ENCODE assay signal across 10 cellular contexts in genomic region chr3:150319900-150320299, GRCh38.
A peak's percentile ranks its signal among the peaks of the same experiment; 100 is the strongest.
DNase-seq lines count a peak whose midpoint lies in the region; ATAC-seq and TF ChIP-seq lines count a peak whose summit lies in the region.
"Had no signal": no experiment of that assay in that cellular context is flagged by ENCODE, and none has a peak within 500 bp of the region (broad histone marks: within the 10 kb centered on the region; RNA-seq: fewer than 3 reads in every experiment).

No MANE protein-coding gene starts in this region.

- in situ Hi-C loops in SK-MEL-5 (cut with HindIII; ENCODE audit: low pct_unique_long_range_greater_than_20kb, low sequenced_read_pairs): no loop called here

- no peak overlapping the region for H3K9ac ChIP-seq in colonic mucosa (ENCODE audit: low read depth in 2 of 2, low read length in 2 of 2)

- H3K27me3 ChIP-seq in foreskin keratinocyte (no peaks in the 10 kb centered on the region), colonic mucosa (no peaks in the 10 kb centered on the region)

- H3K4me1 ChIP-seq in foreskin keratinocyte: peaks cover 17% of the 10 kb centered on the region
- H3K4me1 ChIP-seq in colonic mucosa: no peaks in the 10 kb centered on the region

- H3K27ac ChIP-seq in foreskin keratinocyte (no peak overlapping the region), colonic mucosa (no peak overlapping the region)

- peak; percentile 99 for ATAC-seq in foreskin keratinocyte

- TF ChIP-seq CTCF in foreskin keratinocyte (conservative IDR thresholded peaks at IDR 0.05): no peak
- no peak for TF ChIP-seq CTCF in colonic mucosa (IDR thresholded peaks at IDR 0.05)

- no peaks in the 10 kb centered on the region for H3K36me3 ChIP-seq in colonic mucosa

- H3K9me3 ChIP-seq in colonic mucosa: no peaks in the 10 kb centered on the region

- intact Hi-C loops in colonic mucosa (cut with DNase I): no loop called here

- DNase-seq in SIG-M5 treated with dmso at 0.1 percent for 504 hours (lab: John Stamatoyannopoulos, UW; ENCODE audit: unreplicated experiment): peak; percentile 65
- no peak for DNase-seq in SIG-M5 (lab: John Stamatoyannopoulos, UW)
- peak; percentile 54 for DNase-seq in SK-MEL-5 (ENCODE audit: low read depth, low spot score)
- DNase-seq in foreskin keratinocyte: peak; percentile 95 to 99
- peak; percentile 93 for DNase-seq in stromal cell of bone marrow (ENCODE audit: low read depth)
- DNase-seq in NCI-H1105 (lab: John Stamatoyannopoulos, UW): no peak
- no peak for DNase-seq in colonic mucosa
- no peak for DNase-seq in NCI-H446 treated with DMSO at 0.1 percent for 48 hours (lab: John Stamatoyannopoulos, UW)
- DNase-seq: hypothalamus, NCI-H1694 had no signal

- H3K4me3 ChIP-seq in colonic mucosa: no peak overlapping the region

Comparison
In these comparisons a context has a peak if more than half of its experiments do, and no peak if none do; other contexts are left out.
1. DNase-seq: peak in SIG-M5 treated with dmso at 0.1 percent for 504 hours (single experiment), SK-MEL-5 (single experiment), foreskin keratinocyte (2 of 2) and stromal cell of bone marrow (single experiment); none in SIG-M5 (single experiment), NCI-H1105 (single experiment), colonic mucosa (single experiment) and NCI-H446 treated with DMSO at 0.1 percent for 48 hours (single experiment).